In genomic region chr3:194395201-194395600, GRCh38 we compare ENCODE assay signal across 12 cellular contexts. TPM values are rescaled to one million over a fixed set of nuclear protein-coding genes. Genes with fewer than 3 reads are reported as not detected.
DNase-seq lines count a peak whose midpoint lies in the region; ATAC-seq and TF ChIP-seq lines count a peak whose summit lies in the region.
"Had no signal": no experiment of that assay in that cellular context is flagged by ENCODE, and none has a peak within 500 bp of the region (broad histone marks: within the 10 kb centered on the region; RNA-seq: fewer than 3 reads in every experiment).

No MANE protein-coding gene starts in this region.

- peaks cover 5% of the 10 kb centered on the region for H3K27me3 Mint-ChIP-seq in activated naive CD4-positive, alpha-beta T cell treated with anti-CD3 and anti-CD28 coated beads for 36 hours (ENCODE audit: low read depth)

- TF ChIP-seq POLR2A in thyroid gland (IDR thresholded peaks at IDR 0.05), result no peak

- WGBS in thyroid gland, 2 donors, result 71 to 74% methylated on average over 5 of the region's 5 CpGs

- H3K36me3 Mint-ChIP-seq in activated naive CD4-positive, alpha-beta T cell treated with anti-CD3 and anti-CD28 coated beads for 36 hours (ENCODE audit: low read depth), result no peaks in the 10 kb centered on the region

- ATAC-seq in esophagus mucosa, result peak; percentile 20
- no peak for ATAC-seq in HG03175 (IDR thresholded peaks at IDR 0.05; ENCODE audit: unreplicated experiment)
- ATAC-seq in GM18867 (IDR thresholded peaks at IDR 0.05; ENCODE audit: unreplicated experiment), result no peak
- ATAC-seq in HG02642 (IDR thresholded peaks at IDR 0.05; ENCODE audit: poor library complexity, unreplicated experiment), result no peak

- peaks cover 11% of the 10 kb centered on the region for H3K9me3 Mint-ChIP-seq in activated naive CD4-positive, alpha-beta T cell treated with anti-CD3 and anti-CD28 coated beads for 36 hours

- no peaks in the 10 kb centered on the region for H3K36me3 ChIP-seq in thyroid gland

- TF ChIP-seq CTCF in thyroid gland (IDR thresholded peaks at IDR 0.05), result no peak

- H3K4me1 ChIP-seq in thyroid gland, result peaks cover 14 to 34% of the 10 kb centered on the region in 2 donors

- H3K4me1 Mint-ChIP-seq in activated naive CD4-positive, alpha-beta T cell treated with anti-CD3 and anti-CD28 coated beads for 36 hours (ENCODE audit: low read depth), result peaks cover 52% of the 10 kb centered on the region

- peak overlapping the region; percentile 11 for H3K4me3 Mint-ChIP-seq in activated naive CD4-positive, alpha-beta T cell treated with anti-CD3 and anti-CD28 coated beads for 36 hours

- no peaks in the 10 kb centered on the region for H3K27me3 ChIP-seq in thyroid gland

- CTCF ChIA-PET in activated naive CD4-positive, alpha-beta T cell treated with anti-CD3 and anti-CD28 coated beads for 36 hours (lab: Charles Lee), result interaction anchor here (0.6 to 15.7 kb wide), 10 partner anchors 9 to 198 kb away, joined by 3 to 166 read pairs (median 4); no protein-coding TSS in a partner anchor

- intact Hi-C loops in activated naive CD4-positive, alpha-beta T cell treated with anti-CD3 and anti-CD28 coated beads for 36 hours (cut with micrococcal nuclease), result loop anchor here (5.0 kb wide), 2 partner anchors 237 to 618 kb away; partner anchors contain the start of gene TMEM44
- intact Hi-C loops in thyroid gland (cut with DNase I), result loop anchor here (5.0 kb wide), 1 partner anchor 53 kb away; no protein-coding TSS in a partner anchor

- peak; percentile 49 for DNase-seq in activated naive CD4-positive, alpha-beta T cell treated with anti-CD3 and anti-CD28 coated beads for 36 hours
- DNase-seq in activated naive CD4-positive, alpha-beta T cell treated with anti-CD3 and anti-CD28 coated beads, Interleukin-2, amount 50 U/mL, for 16 hours, result no peak
- DNase-seq in NCI-H774 (lab: John Stamatoyannopoulos, UW) (peak; percentile 72), thyroid gland (no peak)
- DNase-seq: Right ventricle myocardium superior; stimulated activated CD4-positive, alpha-beta T cell treated with anti-CD3 and anti-CD28 coated beads, Interleukin-1b, Interleukin-23, amount 100 ng/mL, for 48 hours had no signal

- no peaks in the 10 kb centered on the region for H3K9me3 ChIP-seq in thyroid gland

- peak overlapping the region; percentile 60 to 90 (median 83) for H3K27ac ChIP-seq in thyroid gland

- H3K27ac Mint-ChIP-seq in activated naive CD4-positive, alpha-beta T cell treated with anti-CD3 and anti-CD28 coated beads for 36 hours, result peak overlapping the region; percentile 13
- H3K27ac Mint-ChIP-seq: B cell, IgD-negative memory B cell had no signal

- H3K4me3 ChIP-seq in thyroid gland (replicated peaks in 1 of 3), result no peak overlapping the region

RNA-seq across cellular contexts. Expression of gene GP5, which starts 3.9 kb away (rescaled TPM):
- under 1 TPM; 0.62 to 0.64 TPM for total RNA-seq in activated naive CD4-positive, alpha-beta T cell treated with anti-CD3 and anti-CD28 coated beads for 36 hours
- total RNA-seq in esophagus mucosa (0.08 TPM), thyroid gland (1 to 10 TPM in 1 of 4 donors, under 1 TPM in 3; 0.39 to 1.2 (median 0.74) TPM)
- total RNA-seq: Right ventricle myocardium superior had no signal

RNA-seq across cellular contexts. Expression of gene LRRC15, which starts 25.7 kb away (rescaled TPM):
- total RNA-seq in activated naive CD4-positive, alpha-beta T cell treated with anti-CD3 and anti-CD28 coated beads for 36 hours, result not detected
- total RNA-seq in esophagus mucosa (0.04 TPM), thyroid gland (1 to 10 TPM in 3 of 4 donors, under 1 TPM in 1; 0.79 to 6.7 (median 1.4) TPM)
- total RNA-seq: B cell had no signal

RNA-seq across cellular contexts. Expression of gene CPN2, which starts 44.1 kb away (rescaled TPM):
- not detected for total RNA-seq in activated naive CD4-positive, alpha-beta T cell treated with anti-CD3 and anti-CD28 coated beads for 36 hours
- not detected for total RNA-seq in esophagus mucosa
- not detected for total RNA-seq in thyroid gland
- total RNA-seq: B cell had no signal

Comparison
In these comparisons a context has a peak if more than half of its experiments do, and no peak if none do; other contexts are left out.
1. DNase-seq: peak in activated naive CD4-positive, alpha-beta T cell treated with anti-CD3 and anti-CD28 coated beads for 36 hours (single experiment) and NCI-H774 (single experiment); none in activated naive CD4-positive, alpha-beta T cell treated with anti-CD3 and anti-CD28 coated beads, Interleukin-2, amount 50 U/mL, for 16 hours (single experiment) and thyroid gland (0 of 2).